Comparison of ENCODE assay signal across 10 cellular contexts in the genomic region with DNA sequence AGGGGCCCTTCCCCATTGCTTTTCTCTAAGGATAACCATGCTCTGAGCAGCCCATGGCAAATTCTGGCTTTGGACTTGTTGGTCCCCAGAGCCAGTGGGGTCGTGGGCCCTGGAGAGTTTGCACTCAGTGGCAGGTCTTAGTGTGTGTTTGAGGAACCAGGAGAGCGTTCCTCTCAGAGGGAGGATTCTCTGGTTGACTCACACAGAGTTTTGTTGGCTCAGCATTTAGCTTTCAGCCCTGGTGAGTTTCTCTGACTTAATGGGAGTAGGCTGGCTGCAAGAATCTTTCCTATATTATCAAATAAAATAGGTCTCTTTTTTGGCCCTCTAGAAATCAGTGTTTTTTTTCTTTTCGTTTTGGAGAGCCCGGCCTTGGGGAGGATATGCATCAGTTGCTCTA. TPM values are rescaled to one million over a fixed set of nuclear protein-coding genes. Genes with fewer than 3 reads are reported as not detected.
DNase-seq lines count a peak whose midpoint lies in the region; ATAC-seq and TF ChIP-seq lines count a peak whose summit lies in the region.
"Had no signal": no experiment of that assay in that cellular context is flagged by ENCODE, and none has a peak within 500 bp of the region (broad histone marks: within the 10 kb centered on the region; RNA-seq: fewer than 3 reads in every experiment).

No MANE protein-coding gene starts in this region.

- in situ Hi-C loops in astrocyte of the spinal cord (cut with HindIII; ENCODE audit: low sequenced_read_pairs): no loop called here
- in situ Hi-C loops in GM13977 (cut with MboI; ENCODE audit: low pct_unique_long_range_greater_than_20kb, low sequenced_read_pairs, unreplicated experiment): no loop called here

- peak; percentile 40 for ATAC-seq in HG03095 (IDR thresholded peaks at IDR 0.05; ENCODE audit: unreplicated experiment)

- peaks cover 46 to 58% of the 10 kb centered on the region in 2 donors for H3K4me1 ChIP-seq in mucosa of rectum (ENCODE audit: control insufficient read depth in 2 of 2, insufficient read depth in 2 of 2, low read length in 2 of 2)

- H3K36me3 ChIP-seq in mucosa of rectum (ENCODE audit: control insufficient read depth in 2 of 2, insufficient read depth in 2 of 2, low read length in 2 of 2): no peaks in the 10 kb centered on the region
- H3K36me3 ChIP-seq: cardiac muscle cell had no signal

- peak; percentile 26 for DNase-seq in DMS153 treated with DMSO at 0.1 percent for 48 hours (lab: John Stamatoyannopoulos, UW; ENCODE audit: unreplicated experiment)
- DNase-seq in astrocyte of the spinal cord (ENCODE audit: low read depth, low spot score): peak; percentile 35
- no peak for DNase-seq in middle frontal gyrus (ENCODE audit: extremely low spot score, low spot score)
- no peak for DNase-seq in GM13977 (ENCODE audit: low spot score)
- no peak for DNase-seq in OCI-M2 (lab: John Stamatoyannopoulos, UW; ENCODE audit: unreplicated experiment)
- no peak for DNase-seq in ureter (ENCODE audit: low spot score)
- DNase-seq: T-helper 1 cell had no signal

- H3K9ac ChIP-seq in mucosa of rectum (ENCODE audit: low read depth in 1 of 2, low read length in 2 of 2): peak overlapping the region; percentile 74 to 75

- H3K9me3 ChIP-seq in mucosa of rectum (ENCODE audit: control insufficient read depth in 2 of 2, low read length in 2 of 2): no peaks in the 10 kb centered on the region

- TF ChIP-seq CTCF in astrocyte of the spinal cord (IDR thresholded peaks at IDR 0.05; ENCODE audit: low read depth, low read length) (no peak), GM13977 (IDR thresholded peaks at IDR 0.05; ENCODE audit: extremely low read depth, insufficient read depth, missing control alignments) (no peak)

- H3K27me3 ChIP-seq in mucosa of rectum (ENCODE audit: control insufficient read depth in 2 of 2, insufficient read depth in 2 of 2, low read length in 2 of 2): no peaks in the 10 kb centered on the region
- H3K27me3 ChIP-seq: cardiac muscle cell had no signal

- H3K4me3 ChIP-seq in astrocyte of the spinal cord (ENCODE audit: low read depth, low read length): no peak overlapping the region
- H3K4me3 ChIP-seq in mucosa of rectum (ENCODE audit: low read length in 2 of 2): peak overlapping the region; percentile 59 to 67
- H3K4me3 ChIP-seq: cardiac muscle cell had no signal

- peak overlapping the region; percentile 97 to 99 for H3K27ac ChIP-seq in mucosa of rectum (ENCODE audit: low read depth in 2 of 2, low read length in 2 of 2)
- H3K27ac ChIP-seq: cardiac muscle cell had no signal

RNA-seq across cellular contexts. Expression of a gene that starts 20.9 kb away (rescaled TPM):
- 103 TPM for total RNA-seq in ureter

Comparison
In these comparisons a context has a peak if more than half of its experiments do, and no peak if none do; other contexts are left out.
1. DNase-seq: peak in DMS153 treated with DMSO at 0.1 percent for 48 hours (single experiment) and astrocyte of the spinal cord (single experiment); none in middle frontal gyrus (single experiment), GM13977 (single experiment), OCI-M2 (single experiment) and ureter (single experiment).